In the genomic region with DNA sequence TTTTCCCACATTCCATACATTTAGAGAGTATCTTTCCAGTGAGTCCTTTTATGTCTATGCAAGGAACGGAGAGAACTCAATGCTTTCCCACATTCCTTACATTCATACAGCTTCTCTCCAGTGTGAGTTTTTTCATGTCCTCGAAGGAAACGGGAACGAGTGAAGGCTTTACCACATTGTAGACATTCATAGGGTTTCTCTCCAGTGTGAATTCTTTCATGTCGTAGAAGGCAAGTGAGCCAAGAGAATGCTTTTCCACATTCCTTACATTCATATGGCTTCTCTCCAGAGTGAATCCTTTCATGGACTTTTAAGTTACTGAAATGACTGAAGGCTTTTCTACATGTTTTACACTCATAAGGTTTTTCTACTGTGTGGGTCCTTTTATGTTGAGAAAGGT, we compare ENCODE assay signal across 33 cellular contexts.
"Had no signal": no experiment of that assay in that cellular context is flagged by ENCODE, and none has a peak within 500 bp of the region (broad histone marks: within the 10 kb centered on the region; RNA-seq: fewer than 3 reads in every experiment).

No MANE protein-coding gene starts in this region.

- H3K27me3 ChIP-seq: heart right ventricle, neural progenitor cell, right atrium auricular region, testis, transverse colon, upper lobe of right lung, vagina had no signal

- ATAC-seq: effector memory CD8-positive, alpha-beta T cell; esophagus mucosa; heart right ventricle; left colon; left ventricle myocardium superior; mucosa of descending colon; naive thymus-derived CD4-positive, alpha-beta T cell; sciatic nerve; stimulated activated memory B cell treated with anti-CD40 and anti-IgM and Interleukin-4, amounts not matched to agents 10 μg/mL and 1 μg/mL and 100 μg/mL, for 72 hours; stimulated activated naive CD8-positive, alpha-beta T cell treated with anti-CD3 and anti-CD28 coated beads, Interleukin-15, Interleukin-2, amounts not matched to agents 100 U/mL and 50 U/mL, for 24 hours; upper lobe of right lung had no signal

- H3K4me3 Mint-ChIP-seq: effector memory CD8-positive, alpha-beta T cell; immature natural killer cell; memory B cell; mesothelial cell of epicardium; naive thymus-derived CD4-positive, alpha-beta T cell; nephron; neural progenitor cell; stimulated activated memory B cell treated with anti-CD40 and anti-IgM and Interleukin-4, amounts not matched to agents 10 μg/mL and 1 μg/mL and 100 μg/mL, for 72 hours had no signal

- H3K4me1 Mint-ChIP-seq: immature natural killer cell; memory B cell; mesothelial cell of epicardium; naive thymus-derived CD4-positive, alpha-beta T cell; nephron; neural progenitor cell; stimulated activated memory B cell treated with anti-CD40 and anti-IgM and Interleukin-4, amounts not matched to agents 10 μg/mL and 1 μg/mL and 100 μg/mL, for 72 hours had no signal

- H3K27ac Mint-ChIP-seq: effector memory CD8-positive, alpha-beta T cell; immature natural killer cell; memory B cell; mesothelial cell of epicardium; naive thymus-derived CD4-positive, alpha-beta T cell; nephron; neural progenitor cell; stimulated activated memory B cell treated with anti-CD40 and anti-IgM and Interleukin-4, amounts not matched to agents 10 μg/mL and 1 μg/mL and 100 μg/mL, for 72 hours had no signal

- H3K27ac ChIP-seq: epithelial cell of prostate, heart right ventricle, neural progenitor cell, prostate gland, right atrium auricular region, testis, transverse colon, upper lobe of right lung, vagina had no signal

- H3K4me3 ChIP-seq: heart right ventricle, lung, mucosa of descending colon, neural progenitor cell, prostate gland, right atrium auricular region, testis, transverse colon, upper lobe of right lung, vagina had no signal

- H3K27me3 Mint-ChIP-seq: effector memory CD8-positive, alpha-beta T cell; memory B cell; naive thymus-derived CD4-positive, alpha-beta T cell; stimulated activated memory B cell treated with anti-CD40 and anti-IgM and Interleukin-4, amounts not matched to agents 10 μg/mL and 1 μg/mL and 100 μg/mL, for 72 hours had no signal

- DNase-seq: cerebellar nuclear complex; cortex of kidney; effector memory CD8-positive, alpha-beta T cell; foreskin melanocyte; glutamatergic neuron; heart right ventricle; hippocampal formation; immature natural killer cell; islet precursor cell; kidney glomerular epithelial cell; left colon; left ventricle myocardium superior; mucosa of descending colon; naive thymus-derived CD4-positive, alpha-beta T cell; stimulated activated CD4-positive, alpha-beta T cell treated with anti-CD3 and anti-CD28 coated beads, Interleukin-2, amount 100 ng/mL, for 24 hours; stimulated activated CD4-positive, alpha-beta T cell treated with anti-CD3 and anti-CD28 coated beads, Interleukin-4, amount 100 ng/mL, for 24 hours; stimulated activated naive CD8-positive, alpha-beta T cell treated with anti-CD3 and anti-CD28 coated beads, Interleukin-15, Interleukin-2, amounts not matched to agents 100 U/mL and 50 U/mL, for 24 hours; substantia nigra; testis; transverse colon; upper lobe of right lung had no signal

- H3K4me2 ChIP-seq: neural progenitor cell had no signal

- H2AFZ ChIP-seq: neural progenitor cell had no signal

- H3K4me1 ChIP-seq: heart right ventricle, neural progenitor cell, prostate gland, right atrium auricular region, testis, transverse colon, upper lobe of right lung, vagina had no signal

- H3K9me3 ChIP-seq: prostate gland, testis, upper lobe of right lung, vagina had no signal

- H3K9ac ChIP-seq: neural progenitor cell had no signal
